20 cellular contexts compared by ENCODE assay signal in the genomic region with DNA sequence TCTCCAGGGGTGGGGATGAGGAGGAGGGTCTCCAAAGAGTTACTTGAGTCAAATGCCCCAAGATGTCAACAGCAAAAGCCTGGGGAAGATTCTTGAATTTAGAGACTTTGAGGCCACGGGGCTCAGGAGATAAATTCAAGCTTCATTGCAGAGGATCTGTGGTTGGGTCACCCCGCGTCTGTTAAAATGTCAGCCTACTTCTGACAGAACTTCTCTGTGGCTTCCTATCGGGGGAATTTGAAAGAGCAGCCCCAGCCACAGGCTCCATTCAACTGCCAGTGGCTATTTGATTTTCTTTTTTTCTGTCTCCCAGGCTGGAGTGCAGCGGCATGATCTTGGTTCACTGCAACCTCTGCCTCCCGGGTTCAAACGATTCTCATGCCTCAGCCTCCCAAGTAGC.
DNase-seq lines count a peak whose midpoint lies in the region; ATAC-seq and TF ChIP-seq lines count a peak whose summit lies in the region.
"Had no signal": no experiment of that assay in that cellular context is flagged by ENCODE, and none has a peak within 500 bp of the region (broad histone marks: within the 10 kb centered on the region; RNA-seq: fewer than 3 reads in every experiment).

No MANE protein-coding gene starts in this region.

- H3K9me3 ChIP-seq in CD4-positive, CD25-positive, alpha-beta regulatory T cell (ENCODE audit: control insufficient read depth in 2 of 2, low read length in 2 of 2): no peaks in the 10 kb centered on the region
- H3K9me3 ChIP-seq: adrenal gland, breast epithelium, heart left ventricle, left ventricle myocardium inferior, MG63, tibial artery had no signal

- POLR2A ChIA-PET in activated CD8-positive, alpha-beta T cell treated with anti-CD3 and anti-CD28 coated beads for 36 hours (lab: Charles Lee): no interaction called here

- H3K36me3 Mint-ChIP-seq in CD4-positive, CD25-positive, alpha-beta regulatory T cell: no peaks in the 10 kb centered on the region
- H3K36me3 Mint-ChIP-seq in activated CD8-positive, alpha-beta T cell treated with anti-CD3 and anti-CD28 coated beads for 36 hours (ENCODE audit: low read depth): no peaks in the 10 kb centered on the region
- H3K36me3 Mint-ChIP-seq in immature natural killer cell: no peaks in the 10 kb centered on the region

- no peak overlapping the region for H3K27ac ChIP-seq in CD4-positive, CD25-positive, alpha-beta regulatory T cell (ENCODE audit: insufficient read depth, low read length, poor library complexity, severe bottlenecking)
- H3K27ac ChIP-seq: adrenal gland, breast epithelium, HL-60, left ventricle myocardium inferior, tibial artery had no signal

- intact Hi-C loops in activated CD8-positive, alpha-beta T cell treated with anti-CD3 and anti-CD28 coated beads for 36 hours (cut with micrococcal nuclease): no loop called here

- H3K4me3 ChIP-seq in CD4-positive, CD25-positive, alpha-beta regulatory T cell (ENCODE audit: low read depth, low read length): no peak overlapping the region
- H3K4me3 ChIP-seq: adrenal gland, breast epithelium, heart left ventricle, left ventricle myocardium inferior, MG63, tibial artery had no signal

- H3K4me1 Mint-ChIP-seq in CD4-positive, CD25-positive, alpha-beta regulatory T cell: peaks cover 5 to 51% (median 21%) of the 10 kb centered on the region in 4 donors
- H3K4me1 Mint-ChIP-seq in activated CD8-positive, alpha-beta T cell treated with anti-CD3 and anti-CD28 coated beads for 36 hours (ENCODE audit: low read depth): peaks cover 49% of the 10 kb centered on the region
- peaks cover 85 to 94% of the 10 kb centered on the region in 2 donors for H3K4me1 Mint-ChIP-seq in immature natural killer cell

- no peaks in the 10 kb centered on the region for H3K9me3 Mint-ChIP-seq in CD4-positive, CD25-positive, alpha-beta regulatory T cell
- H3K9me3 Mint-ChIP-seq in activated CD8-positive, alpha-beta T cell treated with anti-CD3 and anti-CD28 coated beads for 36 hours: no peaks in the 10 kb centered on the region
- H3K9me3 Mint-ChIP-seq in immature natural killer cell: peaks cover 0 to 2% (median 0%) of the 10 kb centered on the region in 6 donors
- H3K9me3 Mint-ChIP-seq: activated T-cell treated with anti-CD3 and anti-CD28 coated beads, Interleukin-2, amount 50 U/mL, for 72 hours; neural crest cell had no signal

- H3K27ac Mint-ChIP-seq in CD4-positive, CD25-positive, alpha-beta regulatory T cell: peak overlapping the region; percentile 21 to 74 (median 47)
- H3K27ac Mint-ChIP-seq in activated CD8-positive, alpha-beta T cell treated with anti-CD3 and anti-CD28 coated beads for 36 hours: peak overlapping the region; percentile 34
- peak overlapping the region; percentile 93 to 98 (median 96) for H3K27ac Mint-ChIP-seq in immature natural killer cell
- H3K27ac Mint-ChIP-seq: activated T-cell treated with anti-CD3 and anti-CD28 coated beads, Interleukin-2, amount 50 U/mL, for 72 hours had no signal

- peaks cover 18% of the 10 kb centered on the region for H3K4me1 ChIP-seq in CD4-positive, CD25-positive, alpha-beta regulatory T cell (ENCODE audit: control insufficient read depth, insufficient read depth, low read length, poor library complexity, severe bottlenecking)
- H3K4me1 ChIP-seq: breast epithelium had no signal

- CTCF ChIA-PET in activated CD8-positive, alpha-beta T cell treated with anti-CD3 and anti-CD28 coated beads for 36 hours (lab: Charles Lee): interaction anchor here (0.9 kb wide), 1 partner anchor 85 kb away, joined by 3 read pairs; no protein-coding TSS in a partner anchor

- TF ChIP-seq CTCF in activated CD8-positive, alpha-beta T cell treated with anti-CD3 and anti-CD28 coated beads for 36 hours (IDR thresholded peaks at IDR 0.05): no peak

- H3K27me3 ChIP-seq in CD4-positive, CD25-positive, alpha-beta regulatory T cell (ENCODE audit: control insufficient read depth, insufficient read depth, low read length): no peaks in the 10 kb centered on the region
- H3K27me3 ChIP-seq: adrenal gland, breast epithelium, heart left ventricle, MG63, tibial artery had no signal

- ATAC-seq in CD4-positive, CD25-positive, alpha-beta regulatory T cell (ENCODE audit: low read depth in 2 of 2): no peak
- peak; percentile 64 for ATAC-seq in activated CD8-positive, alpha-beta T cell treated with anti-CD3 and anti-CD28 coated beads for 36 hours
- ATAC-seq in HG03342 (IDR thresholded peaks at IDR 0.05; ENCODE audit: unreplicated experiment): no peak
- ATAC-seq: heart left ventricle had no signal

- H3K36me3 ChIP-seq in CD4-positive, CD25-positive, alpha-beta regulatory T cell (ENCODE audit: control insufficient read depth, insufficient read depth, low read length): no peaks in the 10 kb centered on the region
- H3K36me3 ChIP-seq: adrenal gland, breast epithelium, heart left ventricle, left ventricle myocardium inferior, MG63, tibial artery had no signal

- peak in 1 of 3 donors; percentile 29 for DNase-seq in CD4-positive, CD25-positive, alpha-beta regulatory T cell
- peak; percentile 28 for DNase-seq in GDM1 (lab: John Stamatoyannopoulos, UW)
- peak; percentile 70 for DNase-seq in activated CD8-positive, alpha-beta T cell treated with anti-CD3 and anti-CD28 coated beads for 36 hours
- DNase-seq in immature natural killer cell: peak; percentile 69 to 73 (median 71)
- DNase-seq in SKM-1 treated with dmso at 0.1 percent for 144 hours (lab: John Stamatoyannopoulos, UW; ENCODE audit: unreplicated experiment): no peak
- no peak for DNase-seq in NCI-H446 (lab: John Stamatoyannopoulos, UW)
- DNase-seq: adrenal gland; cortex of kidney; heart left ventricle; left ventricle myocardium inferior; MG63; NCI-H2171 treated with DMSO at 0.1 percent for 48 hours; NCI-H69; stimulated activated naive CD4-positive, alpha-beta T cell; tibial artery had no signal

- H3K27me3 Mint-ChIP-seq in CD4-positive, CD25-positive, alpha-beta regulatory T cell: peaks cover 10% of the 10 kb centered on the region
- peaks cover 23% of the 10 kb centered on the region for H3K27me3 Mint-ChIP-seq in activated CD8-positive, alpha-beta T cell treated with anti-CD3 and anti-CD28 coated beads for 36 hours
- peaks cover 0 to 15% (median 2%) of the 10 kb centered on the region in 3 donors for H3K27me3 Mint-ChIP-seq in immature natural killer cell (ENCODE audit: low read depth in 3 of 3)

- peak overlapping the region in 1 of 4 donors; percentile 15 for H3K4me3 Mint-ChIP-seq in CD4-positive, CD25-positive, alpha-beta regulatory T cell
- no peak overlapping the region for H3K4me3 Mint-ChIP-seq in activated CD8-positive, alpha-beta T cell treated with anti-CD3 and anti-CD28 coated beads for 36 hours
- peak overlapping the region; percentile 81 to 94 (median 82) for H3K4me3 Mint-ChIP-seq in immature natural killer cell
- H3K4me3 Mint-ChIP-seq: neural crest cell had no signal

Comparison
In these comparisons a context has a peak if more than half of its experiments do, and no peak if none do; other contexts are left out.
1. DNase-seq: peak in GDM1 (single experiment), activated CD8-positive, alpha-beta T cell treated with anti-CD3 and anti-CD28 coated beads for 36 hours (single experiment) and immature natural killer cell (3 of 3); none in SKM-1 treated with dmso at 0.1 percent for 144 hours (single experiment) and NCI-H446 (0 of 2).
2. H3K27ac Mint-ChIP-seq: peak in every context shown above with its lines; median percentile 96 in immature natural killer cell; 47 in CD4-positive, CD25-positive, alpha-beta regulatory T cell; 34 in activated CD8-positive, alpha-beta T cell treated with anti-CD3 and anti-CD28 coated beads for 36 hours.